25 cellular contexts compared by ENCODE assay signal in genomic region chr5:59656351-59657254, GRCh38.
DNase-seq lines count a peak whose midpoint lies in the region; ATAC-seq, FAIRE-seq and TF ChIP-seq lines count a peak whose summit lies in the region.
"Had no signal": no experiment of that assay in that cellular context is flagged by ENCODE, and none has a peak within 500 bp of the region (broad histone marks: within the 10 kb centered on the region; RNA-seq: fewer than 3 reads in every experiment).

No MANE protein-coding gene starts in this region.

- H3K27ac Mint-ChIP-seq in astrocyte (ENCODE audit: unreplicated experiment) = no peak overlapping the region
- peak overlapping the region in 2 of 3 experiments; percentile 2 to 14 for H3K27ac Mint-ChIP-seq in nephron
- H3K27ac Mint-ChIP-seq: activated naive CD4-positive, alpha-beta T cell treated with anti-CD3 and anti-CD28 coated beads, Interleukin-2, amount 50 U/mL, for 24 hours; CD4-positive, alpha-beta T cell; stimulated activated naive B cell treated with anti-CD40 and anti-IgM and Interleukin-4, amounts not matched to agents 10 μg/mL and 1 μg/mL and 100 μg/mL, for 72 hours; T-helper 2 cell treated with Interferon-gamma antibody and Interleukin-4, amounts not matched to agents 5 μg/mL and 100 μg/mL, for 36 hours had no signal

- no peaks in the 10 kb centered on the region for H3K9me3 ChIP-seq in astrocyte (ENCODE audit: insufficient read depth, low read depth, low read length)
- no peaks in the 10 kb centered on the region for H3K9me3 ChIP-seq in upper lobe of left lung
- H3K9me3 ChIP-seq: ascending aorta, esophagus squamous epithelium, sigmoid colon, thyroid gland had no signal

- H3K27ac ChIP-seq in astrocyte (ENCODE audit: low read depth, low read length) (no peak overlapping the region), upper lobe of left lung (no peak overlapping the region)
- H3K27ac ChIP-seq: ascending aorta, esophagus squamous epithelium, parathyroid adenoma, sigmoid colon, SK-N-MC, thyroid gland had no signal

- DNase-seq in ELR (ENCODE audit: low read depth) = peak; percentile 67
- peak; percentile 32 for DNase-seq in NB4 (ENCODE audit: low read depth)
- DNase-seq in astrocyte (ENCODE audit: low read depth) = peak; percentile 43
- DNase-seq in nucleus accumbens (lab: John Stamatoyannopoulos, UW) = no peak
- DNase-seq in upper lobe of left lung = no peak
- DNase-seq: activated CD4-positive, alpha-beta T cell treated with anti-CD3 and anti-CD28 coated beads for 1 hour; activated T-cell treated with anti-CD3 and anti-CD28 coated beads, Interleukin-2, amount 50 U/mL, for 48 hours; CD4-positive, alpha-beta T cell; effector CD8-positive, alpha-beta T cell; esophagus squamous epithelium; HCEC 1CT; naive B cell; NCI-H1694 treated with DMSO at 0.1 percent for 48 hours; sigmoid colon; stimulated activated naive B cell treated with anti-CD40 and anti-IgM and Interleukin-4, amounts not matched to agents 10 μg/mL and 1 μg/mL and 100 μg/mL, for 72 hours; thyroid gland had no signal

- H3K4me3 ChIP-seq in NB4 (ENCODE audit: low read depth, low read length) (no peak overlapping the region), astrocyte (ENCODE audit: insufficient read depth, low read depth, low read length) (no peak overlapping the region), upper lobe of left lung (no peak overlapping the region)
- H3K4me3 ChIP-seq: ascending aorta, esophagus squamous epithelium, sigmoid colon, SK-N-MC, thyroid gland had no signal

- H3K9ac ChIP-seq in astrocyte (ENCODE audit: low read length) = no peak overlapping the region
- H3K9ac ChIP-seq: parathyroid adenoma had no signal

- FAIRE-seq in astrocyte (lab: Jason Lieb, UNC) = peak; percentile 26

- TF ChIP-seq POLR2A in NB4 (IDR thresholded peaks at IDR 0.05; ENCODE audit: extremely low read depth, insufficient read length) = no peak
- no peak for TF ChIP-seq POLR2A in upper lobe of left lung (IDR thresholded peaks at IDR 0.05)

- 72 to 81% methylated on average over 5 of the region's 5 CpGs for WGBS in upper lobe of left lung, 2 donors

- H3K36me3 Mint-ChIP-seq in astrocyte (ENCODE audit: low read depth, unreplicated experiment) (no peaks in the 10 kb centered on the region), nephron (ENCODE audit: low read depth) (no peaks in the 10 kb centered on the region)
- H3K36me3 Mint-ChIP-seq: activated naive CD4-positive, alpha-beta T cell treated with anti-CD3 and anti-CD28 coated beads, Interleukin-2, amount 50 U/mL, for 24 hours; naive B cell; stimulated activated naive B cell treated with anti-CD40 and anti-IgM and Interleukin-4, amounts not matched to agents 10 μg/mL and 1 μg/mL and 100 μg/mL, for 72 hours had no signal

- H3K27me3 Mint-ChIP-seq in astrocyte (ENCODE audit: low read depth, unreplicated experiment) (no peaks in the 10 kb centered on the region), nephron (ENCODE audit: low read depth) (no peaks in the 10 kb centered on the region)
- H3K27me3 Mint-ChIP-seq: activated naive CD4-positive, alpha-beta T cell treated with anti-CD3 and anti-CD28 coated beads, Interleukin-2, amount 50 U/mL, for 24 hours; CD4-positive, alpha-beta T cell; naive B cell; stimulated activated naive B cell treated with anti-CD40 and anti-IgM and Interleukin-4, amounts not matched to agents 10 μg/mL and 1 μg/mL and 100 μg/mL, for 72 hours had no signal

- TF ChIP-seq CTCF in NB4 (IDR thresholded peaks at IDR 0.05; ENCODE audit: low read depth, low read length) (no peak), astrocyte (IDR thresholded peaks at IDR 0.05; ENCODE audit: insufficient read depth, low read depth, low read length) (no peak), nephron (IDR thresholded peaks at IDR 0.05; ENCODE audit: unreplicated experiment in 3 of 3) (no peak), upper lobe of left lung (IDR thresholded peaks at IDR 0.05) (no peak)

- no peaks in the 10 kb centered on the region for H3K9me3 Mint-ChIP-seq in astrocyte (ENCODE audit: unreplicated experiment)
- H3K9me3 Mint-ChIP-seq in nephron = no peaks in the 10 kb centered on the region
- H3K9me3 Mint-ChIP-seq: activated naive CD4-positive, alpha-beta T cell treated with anti-CD3 and anti-CD28 coated beads, Interleukin-2, amount 50 U/mL, for 24 hours; CD4-positive, alpha-beta T cell; naive B cell; stimulated activated naive B cell treated with anti-CD40 and anti-IgM and Interleukin-4, amounts not matched to agents 10 μg/mL and 1 μg/mL and 100 μg/mL, for 72 hours; T-helper 2 cell treated with Interferon-gamma antibody and Interleukin-4, amounts not matched to agents 5 μg/mL and 100 μg/mL, for 36 hours had no signal

- ATAC-seq in GM21825 (IDR thresholded peaks at IDR 0.05; ENCODE audit: unreplicated experiment) (no peak), GM21423 (IDR thresholded peaks at IDR 0.05; ENCODE audit: unreplicated experiment) (no peak), upper lobe of left lung (ENCODE audit: low FRiP score in 2 of 2) (no peak)
- ATAC-seq: Panc1 had no signal

- no peak overlapping the region for H3K4me2 ChIP-seq in astrocyte (ENCODE audit: low read length)

- no peak for TF ChIP-seq EP300 in upper lobe of left lung (IDR thresholded peaks at IDR 0.05)

- H3K79me2 ChIP-seq in astrocyte (ENCODE audit: insufficient read depth, low read length) = no peaks in the 10 kb centered on the region
- H3K79me2 ChIP-seq: parathyroid adenoma had no signal

- H3K27me3 ChIP-seq in astrocyte (ENCODE audit: insufficient read depth, low read length) = no peaks in the 10 kb centered on the region
- no peaks in the 10 kb centered on the region for H3K27me3 ChIP-seq in upper lobe of left lung
- H3K27me3 ChIP-seq: ascending aorta, esophagus squamous epithelium, sigmoid colon, thyroid gland had no signal

- H2AFZ ChIP-seq in astrocyte (ENCODE audit: low read depth, low read length) = no peak overlapping the region

- no peaks in the 10 kb centered on the region for H3K36me3 ChIP-seq in astrocyte (ENCODE audit: insufficient read depth, low read length)
- no peaks in the 10 kb centered on the region for H3K36me3 ChIP-seq in upper lobe of left lung
- H3K36me3 ChIP-seq: ascending aorta, esophagus squamous epithelium, sigmoid colon, thyroid gland had no signal

- no peaks in the 10 kb centered on the region for H4K20me1 ChIP-seq in astrocyte (ENCODE audit: insufficient read depth, low read length)

- H3K4me1 Mint-ChIP-seq in astrocyte (ENCODE audit: low read depth, unreplicated experiment) (peaks cover 13% of the 10 kb centered on the region), nephron (peaks cover 7% of the 10 kb centered on the region)
- H3K4me1 Mint-ChIP-seq: activated naive CD4-positive, alpha-beta T cell treated with anti-CD3 and anti-CD28 coated beads, Interleukin-2, amount 50 U/mL, for 24 hours had no signal

- H3K4me3 Mint-ChIP-seq in astrocyte (ENCODE audit: unreplicated experiment) (no peak overlapping the region), nephron (no peak overlapping the region)
- H3K4me3 Mint-ChIP-seq: activated naive CD4-positive, alpha-beta T cell treated with anti-CD3 and anti-CD28 coated beads, Interleukin-2, amount 50 U/mL, for 24 hours; CD4-positive, alpha-beta T cell; stimulated activated naive B cell treated with anti-CD40 and anti-IgM and Interleukin-4, amounts not matched to agents 10 μg/mL and 1 μg/mL and 100 μg/mL, for 72 hours; T-helper 2 cell treated with Interferon-gamma antibody and Interleukin-4, amounts not matched to agents 5 μg/mL and 100 μg/mL, for 36 hours had no signal

- H3K4me1 ChIP-seq in astrocyte (ENCODE audit: insufficient read depth, low read length) (no peaks in the 10 kb centered on the region), upper lobe of left lung (peaks cover 0 to under 1% (median 0%) of the 10 kb centered on the region in 4 donors)
- H3K4me1 ChIP-seq: parathyroid adenoma, thyroid gland had no signal

Comparison
In these comparisons a context has a peak if more than half of its experiments do, and no peak if none do; other contexts are left out.
1. DNase-seq: peak in ELR (single experiment), NB4 (single experiment) and astrocyte (single experiment); none in nucleus accumbens (0 of 56) and upper lobe of left lung (0 of 2).